ENCODE assay signal across 10 cellular contexts in the genomic region with DNA sequence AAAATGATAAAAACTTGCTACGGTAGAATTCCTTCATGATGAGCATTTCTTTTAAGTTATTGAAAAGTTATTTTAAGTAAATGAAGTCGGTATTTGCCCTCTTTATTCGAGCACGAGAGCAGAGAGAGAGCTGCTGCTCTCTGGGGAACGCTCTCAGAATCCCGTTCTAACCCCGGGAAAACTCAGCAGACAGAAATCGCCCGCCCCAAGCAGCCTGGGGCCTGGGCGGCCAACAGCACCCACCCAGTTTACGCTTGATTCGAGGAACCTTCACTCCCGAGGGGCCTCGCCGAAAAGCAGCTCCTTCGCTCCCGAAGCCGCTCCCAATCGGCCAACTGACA. TPM values are rescaled to one million over a fixed set of nuclear protein-coding genes. Genes with fewer than 3 reads are reported as not detected.
DNase-seq lines count a peak whose midpoint lies in the region; ATAC-seq and TF ChIP-seq lines count a peak whose summit lies in the region.
"Had no signal": no experiment of that assay in that cellular context is flagged by ENCODE, and none has a peak within 500 bp of the region (broad histone marks: within the 10 kb centered on the region; RNA-seq: fewer than 3 reads in every experiment).

No MANE protein-coding gene starts in this region.

- H3K4me1 Mint-ChIP-seq in CD8-positive, alpha-beta T cell (ENCODE audit: low read depth), result peaks cover 43% of the 10 kb centered on the region
- peaks cover 63 to 68% of the 10 kb centered on the region in 2 experiments for H3K4me1 Mint-ChIP-seq in H9
- peaks cover 20 to 56% (median 42%) of the 10 kb centered on the region in 7 donors for H3K4me1 Mint-ChIP-seq in naive thymus-derived CD4-positive, alpha-beta T cell

- H3K23ac ChIP-seq in H9 (ENCODE audit: insufficient read length, low read depth, low read length), result no peak overlapping the region

- peaks cover 17% of the 10 kb centered on the region for H3K36me3 Mint-ChIP-seq in CD8-positive, alpha-beta T cell
- H3K36me3 Mint-ChIP-seq in H9 (ENCODE audit: insufficient read depth in 1 of 3, low read depth in 3 of 3), result no peaks in the 10 kb centered on the region; a peak in 1 of 7 replicates
- peaks cover 3 to 36% (median 32%) of the 10 kb centered on the region in 5 donors for H3K36me3 Mint-ChIP-seq in naive thymus-derived CD4-positive, alpha-beta T cell

- peaks cover 43% of the 10 kb centered on the region for H3K4me1 ChIP-seq in CD8-positive, alpha-beta T cell (ENCODE audit: insufficient read depth, low read length)
- peaks cover 3% of the 10 kb centered on the region; the same call in 1 of the 2 replicates for H3K4me1 ChIP-seq in H9 (ENCODE audit: insufficient read depth, low read length)
- H3K4me1 ChIP-seq in naive thymus-derived CD4-positive, alpha-beta T cell (ENCODE audit: control insufficient read depth in 2 of 2, insufficient read depth in 2 of 2, low read length in 2 of 2), result peaks cover 23 to 26% of the 10 kb centered on the region in 2 donors

- H3K4me2 ChIP-seq in H9 (ENCODE audit: insufficient read depth, insufficient read length, low read length), result peak overlapping the region; percentile 66

- H3T11ph ChIP-seq in H9 (ENCODE audit: low read length), result no peak overlapping the region

- no peak overlapping the region for H2BK5ac ChIP-seq in H9 (ENCODE audit: insufficient read length, low read length)

- no peak overlapping the region for H4K91ac ChIP-seq in H9 (ENCODE audit: insufficient read length, low read depth, low read length)

- H4K8ac ChIP-seq in H9 (replicated peaks; ENCODE audit: insufficient read length, low read depth, low read length), result no peak overlapping the region

- peaks cover 59% of the 10 kb centered on the region for H3K23me2 ChIP-seq in H9 (ENCODE audit: insufficient read length, low read depth, low read length, poor library complexity, severe bottlenecking)

- no peaks in the 10 kb centered on the region for H4K20me1 ChIP-seq in H9 (ENCODE audit: control insufficient read depth, insufficient read depth, insufficient read length)

- intact Hi-C loops in CD8-positive, alpha-beta T cell (cut with DNase I, micrococcal nuclease), result no loop called here
- intact Hi-C loops in naive thymus-derived CD4-positive, alpha-beta T cell (cut with micrococcal nuclease), result no loop called here

- no peak overlapping the region for H2BK12ac ChIP-seq in H9 (ENCODE audit: insufficient read length, low read depth, low read length)

- H2BK15ac ChIP-seq in H9 (ENCODE audit: low read depth, low read length), result no peak overlapping the region

- H2AFZ ChIP-seq in H9 (ENCODE audit: low read length), result no peak overlapping the region
- H2AFZ ChIP-seq: parathyroid adenoma had no signal

- no peak for TF ChIP-seq CTCF in CD8-positive, alpha-beta T cell (IDR thresholded peaks at IDR 0.05)
- TF ChIP-seq CTCF in H9 (conservative IDR thresholded peaks at IDR 0.05) (no peak), coronary artery (IDR thresholded peaks at IDR 0.05) (no peak)

- peaks cover 59% of the 10 kb centered on the region for H3K27me3 Mint-ChIP-seq in CD8-positive, alpha-beta T cell (ENCODE audit: low read depth)
- peaks cover 78% of the 10 kb centered on the region for H3K27me3 Mint-ChIP-seq in H9 (ENCODE audit: low read depth)
- peaks cover 57 to 74% (median 64%) of the 10 kb centered on the region in 5 donors for H3K27me3 Mint-ChIP-seq in naive thymus-derived CD4-positive, alpha-beta T cell

- no peaks in the 10 kb centered on the region for H3K79me2 ChIP-seq in H9 (ENCODE audit: insufficient read depth, low read length)
- H3K79me2 ChIP-seq: parathyroid adenoma had no signal

- ATAC-seq in CD8-positive, alpha-beta T cell, result no peak
- no peak for ATAC-seq in naive thymus-derived CD4-positive, alpha-beta T cell
- ATAC-seq in GM19455 (IDR thresholded peaks at IDR 0.05; ENCODE audit: unreplicated experiment) (no peak), GM19328 (IDR thresholded peaks at IDR 0.05; ENCODE audit: unreplicated experiment) (no peak)
- ATAC-seq: HCT116 had no signal

- H3K4me3 ChIP-seq in CD8-positive, alpha-beta T cell (ENCODE audit: low read depth, low read length), result no peak overlapping the region
- peak overlapping the region; percentile 46 for H3K4me3 ChIP-seq in coronary artery
- H3K4me3 ChIP-seq in naive thymus-derived CD4-positive, alpha-beta T cell (ENCODE audit: low read length), result no peak overlapping the region

- no peak overlapping the region for H2BK20ac ChIP-seq in H9 (ENCODE audit: low read depth, low read length, poor library complexity, severe bottlenecking)

- CTCF ChIA-PET in CD8-positive, alpha-beta T cell (lab: Charles Lee), result interaction anchor here (0.7 kb wide), 2 partner anchors 11 to 23 kb away, joined by 3 to 4 read pairs; no protein-coding TSS in a partner anchor
- CTCF ChIA-PET in naive thymus-derived CD4-positive, alpha-beta T cell (lab: Charles Lee), result no interaction called here

- H3K9ac ChIP-seq in H9 (ENCODE audit: extremely low read depth, insufficient read length, low read length), result no peak overlapping the region
- H3K9ac ChIP-seq: parathyroid adenoma had no signal

- no peaks in the 10 kb centered on the region for H3K36me3 ChIP-seq in CD8-positive, alpha-beta T cell (ENCODE audit: insufficient read depth, low read length)
- no peaks in the 10 kb centered on the region for H3K36me3 ChIP-seq in naive thymus-derived CD4-positive, alpha-beta T cell (ENCODE audit: control insufficient read depth in 2 of 3, insufficient read depth in 3 of 3, low read length in 3 of 3)

- no peak overlapping the region for H2BK120ac ChIP-seq in H9 (ENCODE audit: low read depth, low read length, poor library complexity, severe bottlenecking)

- H3K4me3 Mint-ChIP-seq in CD8-positive, alpha-beta T cell, result peak overlapping the region; percentile 58
- H3K4me3 Mint-ChIP-seq in H9, result peak overlapping the region; percentile 59 to 86
- peak overlapping the region in 9 of 10 donors; percentile 16 to 74 (median 57) for H3K4me3 Mint-ChIP-seq in naive thymus-derived CD4-positive, alpha-beta T cell

- WGBS in H9 (ENCODE audit: extremely low coverage, insufficient read length, low lambda C conversion rate), result no CpG with 5 or more reads among the region's 19 CpGs

- H2AK5ac ChIP-seq in H9 (ENCODE audit: insufficient read length, low read length), result no peak overlapping the region

- H3K14ac ChIP-seq in H9 (ENCODE audit: insufficient read depth, low read length), result no peak overlapping the region

- no peaks in the 10 kb centered on the region for H3K9me3 ChIP-seq in CD8-positive, alpha-beta T cell (ENCODE audit: low read length)
- no peaks in the 10 kb centered on the region for H3K9me3 ChIP-seq in H9 (ENCODE audit: control insufficient read depth, low read depth, low read length)
- no peaks in the 10 kb centered on the region for H3K9me3 ChIP-seq in naive thymus-derived CD4-positive, alpha-beta T cell (ENCODE audit: control insufficient read depth in 2 of 3, low read length in 3 of 3)

- no peaks in the 10 kb centered on the region for H3K9me3 Mint-ChIP-seq in CD8-positive, alpha-beta T cell
- peaks cover 0 to 2% of the 10 kb centered on the region in 2 experiments; a peak in 3 of 5 replicates for H3K9me3 Mint-ChIP-seq in H9
- H3K9me3 Mint-ChIP-seq in naive thymus-derived CD4-positive, alpha-beta T cell, result peaks cover 0 to 11% (median 0%) of the 10 kb centered on the region in 11 donors

- no peaks in the 10 kb centered on the region for H3K79me1 ChIP-seq in H9 (ENCODE audit: insufficient read depth, low read depth, low read length, poor library complexity, severe bottlenecking)

- H4K5ac ChIP-seq in H9 (ENCODE audit: insufficient read length, low read depth, low read length), result no peak overlapping the region

- H3K27me3 ChIP-seq in CD8-positive, alpha-beta T cell (ENCODE audit: insufficient read depth, low read length), result peaks cover 34% of the 10 kb centered on the region
- peaks cover 27% of the 10 kb centered on the region for H3K27me3 ChIP-seq in H9 (ENCODE audit: insufficient read depth, low read length)
- peaks cover 5 to 6% of the 10 kb centered on the region in 2 donors for H3K27me3 ChIP-seq in naive thymus-derived CD4-positive, alpha-beta T cell (ENCODE audit: control insufficient read depth in 2 of 2, insufficient read depth in 2 of 2, low read length in 2 of 2)

- no peak overlapping the region for H3K27ac ChIP-seq in CD8-positive, alpha-beta T cell (ENCODE audit: low read depth, low read length)
- H3K27ac ChIP-seq in H9 (ENCODE audit: insufficient read length, low read depth, low read length) (no peak overlapping the region), coronary artery (no peak overlapping the region)
- no peak overlapping the region for H3K27ac ChIP-seq in naive thymus-derived CD4-positive, alpha-beta T cell (ENCODE audit: low read depth, low read length)
- H3K27ac ChIP-seq: parathyroid adenoma had no signal

- POLR2A ChIA-PET in CD8-positive, alpha-beta T cell (lab: Charles Lee), result no interaction called here
- POLR2A ChIA-PET in naive thymus-derived CD4-positive, alpha-beta T cell (lab: Charles Lee), result no interaction called here

- H3K56ac ChIP-seq in H9 (ENCODE audit: insufficient read length, low read depth, low read length), result no peak overlapping the region

- H3K27ac Mint-ChIP-seq in CD8-positive, alpha-beta T cell, result no peak overlapping the region
- 0 out of 7 replicates have a peak overlapping the region, but pooled peaks of 1 of the 3 experiments have one; percentile 35 for H3K27ac Mint-ChIP-seq in H9
- H3K27ac Mint-ChIP-seq in naive thymus-derived CD4-positive, alpha-beta T cell, result no peak overlapping the region

- H3K4ac ChIP-seq in H9 (ENCODE audit: low read depth, low read length), result no peak overlapping the region

- H3K18ac ChIP-seq in H9 (ENCODE audit: insufficient read length, low read depth, low read length), result no peak overlapping the region

- DNase-seq in CD8-positive, alpha-beta T cell, result no peak
- DNase-seq in H9 (no peak), coronary artery (ENCODE audit: low spot score) (no peak), DMS53 (lab: John Stamatoyannopoulos, UW) (no peak)
- DNase-seq in naive thymus-derived CD4-positive, alpha-beta T cell, result no peak
- DNase-seq in stimulated activated CD4-positive, alpha-beta T cell treated with anti-CD3 and anti-CD28 coated beads, Interleukin-2, amount 100 ng/mL, for 48 hours, result no peak

RNA-seq across cellular contexts. Expression of a gene that starts 3.5 kb away (rescaled TPM):
- not detected for total RNA-seq in CD8-positive, alpha-beta T cell
- total RNA-seq in H9 (2021), result 0.11 and 0.13 TPM in 2 replicates
- total RNA-seq in naive thymus-derived CD4-positive, alpha-beta T cell, result not detected
- not detected for polyA plus RNA-seq in naive thymus-derived CD4-positive, alpha-beta T cell
